21 cellular contexts compared by ENCODE assay signal in genomic region chr9:10403283-10403682, GRCh38.
DNase-seq lines count a peak whose midpoint lies in the region; ATAC-seq, FAIRE-seq and TF ChIP-seq lines count a peak whose summit lies in the region.
"Had no signal": no experiment of that assay in that cellular context is flagged by ENCODE, and none has a peak within 500 bp of the region (broad histone marks: within the 10 kb centered on the region; RNA-seq: fewer than 3 reads in every experiment).

No MANE protein-coding gene starts in this region.

- CTCF ChIA-PET in A549 (lab: Yijun Ruan, JAX) (no interaction called here), IMR-90 (lab: Yijun Ruan, JAX) (no interaction called here), H1 (lab: Charles Lee; ENCODE audit: partially characterized antibody) (no interaction called here)

- no peak overlapping the region for H2BK15ac ChIP-seq in IMR-90 (ENCODE audit: low read depth, low read length)
- H2BK15ac ChIP-seq in H1 (ENCODE audit: low read length), result no peak overlapping the region

- no peak overlapping the region for H3K4me2 ChIP-seq in A549
- H3K4me2 ChIP-seq in IMR-90 (ENCODE audit: low read depth, low read length), result no peak overlapping the region
- no peak overlapping the region for H3K4me2 ChIP-seq in H1 (ENCODE audit: insufficient read depth in 1 of 2, low read depth in 2 of 2, low read length in 2 of 2)
- H3K4me2 ChIP-seq: BLaER1 treated with 17β-estradiol and CSF1 and Interleukin-3, amounts not matched to agents 10 nM and 100 nM had no signal

- H3K23me2 ChIP-seq in H1 (ENCODE audit: low read depth, low read length), result no peaks in the 10 kb centered on the region

- no peak overlapping the region for H3K9ac ChIP-seq in IMR-90 (ENCODE audit: low read depth, low read length)
- no peak overlapping the region for H3K9ac ChIP-seq in H1 (replicated peaks in 1 of 4; ENCODE audit: extremely low read depth in 1 of 4, low read depth in 3 of 4, low read length in 3 of 4)
- H3K9ac ChIP-seq: BLaER1 treated with 17β-estradiol and CSF1 and Interleukin-3, amounts not matched to agents 10 nM and 100 nM had no signal

- H2BK5ac ChIP-seq in IMR-90 (ENCODE audit: low read depth, low read length, poor library complexity, severe bottlenecking), result no peak overlapping the region
- H2BK5ac ChIP-seq in H1 (ENCODE audit: low read depth, low read length), result no peak overlapping the region

- no peaks in the 10 kb centered on the region for H3K27me3 ChIP-seq in IMR-90 (ENCODE audit: control insufficient read depth, insufficient read depth, low read length)
- no peaks in the 10 kb centered on the region for H3K27me3 ChIP-seq in H1 (replicated peaks in 1 of 4; ENCODE audit: control insufficient read depth in 3 of 4, extremely low read depth in 1 of 4, insufficient read depth in 3 of 4, low read length in 3 of 4)
- H3K27me3 ChIP-seq: BLaER1 treated with 17β-estradiol and CSF1 and Interleukin-3, amounts not matched to agents 10 nM and 100 nM had no signal

- no peak overlapping the region for H4K5ac ChIP-seq in IMR-90 (ENCODE audit: low read depth, low read length)
- no peak overlapping the region for H4K5ac ChIP-seq in H1 (ENCODE audit: insufficient read length, low read depth, low read length)

- DNase-seq in A549 (ENCODE audit: low read depth in 1 of 2, low spot score in 1 of 2), result no peak
- DNase-seq in IMR-90, result no peak
- no peak for DNase-seq in H1 (ENCODE audit: low read depth in 1 of 2, low spot score in 2 of 2)
- no peak for DNase-seq in left ventricle myocardium superior
- DNase-seq in left cardiac atrium, result no peak
- DNase-seq: 8988T; AML-193; Caco-2; Calu3; CD4-positive, alpha-beta T cell; CD8-positive, alpha-beta T cell; DMS79 treated with DMSO at 0.1 percent for 48 hours; GF-D8 had no signal

- H2AK9ac ChIP-seq in IMR-90 (replicated peaks; ENCODE audit: low read depth, low read length, poor library complexity), result no peak overlapping the region

- H3K79me1 ChIP-seq in IMR-90 (ENCODE audit: low read depth in 1 of 2, low read length in 2 of 2), result no peaks in the 10 kb centered on the region
- no peaks in the 10 kb centered on the region for H3K79me1 ChIP-seq in H1 (ENCODE audit: low read depth, low read length)

- no peak for FAIRE-seq in A549 (lab: Jason Lieb, UNC)
- no peak for FAIRE-seq in H1 (lab: Jason Lieb, UNC)
- FAIRE-seq: A204.1, D721Med, G401.6, GM12891, GM19239 had no signal

- TF ChIP-seq RAD21 in A549 (conservative IDR thresholded peaks at IDR 0.05 in 1 of 2, IDR thresholded peaks at IDR 0.05 in 1 of 2), result no peak
- no peak for TF ChIP-seq RAD21 in IMR-90 (IDR thresholded peaks at IDR 0.05; ENCODE audit: low read length)
- TF ChIP-seq RAD21 in H1 (IDR thresholded peaks at IDR 0.05 in 1 of 2, conservative IDR thresholded peaks at IDR 0.05 in 1 of 2; ENCODE audit: low read depth in 2 of 2, low read length in 2 of 2), result no peak

- H3K18ac ChIP-seq in IMR-90 (ENCODE audit: low read depth, low read length) (no peak overlapping the region), H1 (ENCODE audit: extremely low read depth, low read length) (no peak overlapping the region)

- H4K91ac ChIP-seq in IMR-90 (ENCODE audit: insufficient read depth, low read depth, low read length) (no peak overlapping the region), H1 (replicated peaks; ENCODE audit: insufficient read length, low read length) (no peak overlapping the region)

- POLR2A ChIA-PET in A549 (lab: Yijun Ruan, JAX) (no interaction called here), IMR-90 (lab: Charles Lee; ENCODE audit: unreplicated experiment) (no interaction called here), H1 (lab: Charles Lee; ENCODE audit: partially characterized antibody) (no interaction called here)

- no peak overlapping the region for H2BK12ac ChIP-seq in H1 (ENCODE audit: low read depth, low read length)

- H4K20me1 ChIP-seq in IMR-90 (ENCODE audit: insufficient read depth, low read length) (no peaks in the 10 kb centered on the region), H1 (replicated peaks in 1 of 2; ENCODE audit: control insufficient read depth in 1 of 2, insufficient read depth in 2 of 2, low read length in 2 of 2) (no peaks in the 10 kb centered on the region)
- H4K20me1 ChIP-seq: BLaER1 treated with 17β-estradiol and CSF1 and Interleukin-3, amounts not matched to agents 10 nM and 100 nM had no signal

- no peak overlapping the region for H4K8ac ChIP-seq in IMR-90 (ENCODE audit: low read depth in 2 of 2, low read length in 2 of 2)
- no peak overlapping the region for H4K8ac ChIP-seq in H1 (ENCODE audit: extremely low read depth, insufficient read depth, low read length)

- H2BK120ac ChIP-seq in IMR-90 (ENCODE audit: low read depth, low read length) (no peak overlapping the region), H1 (replicated peaks; ENCODE audit: low read depth, low read length) (no peak overlapping the region)

- TF ChIP-seq POLR2A in A549 (IDR thresholded peaks at IDR 0.05; ENCODE audit: low read length), result no peak
- TF ChIP-seq POLR2A in IMR-90 (IDR thresholded peaks at IDR 0.05; ENCODE audit: low read depth, low read length), result no peak
- no peak for TF ChIP-seq POLR2A in H1 (IDR thresholded peaks at IDR 0.05; ENCODE audit: control extremely low read depth in 1 of 2, low read depth in 2 of 2, low read length in 2 of 2)

- ATAC-seq in A549, result no peak
- no peak for ATAC-seq in IMR-90 (ENCODE audit: low read depth)
- ATAC-seq in left ventricle myocardium superior, result no peak
- no peak for ATAC-seq in left cardiac atrium
- no peak for ATAC-seq in HG02884 (IDR thresholded peaks at IDR 0.05; ENCODE audit: unreplicated experiment)
- ATAC-seq: CD8-positive, alpha-beta T cell had no signal

- TF ChIP-seq CTCF in A549 (IDR thresholded peaks at IDR 0.05), result no peak
- TF ChIP-seq CTCF in IMR-90 (conservative IDR thresholded peaks at IDR 0.05; ENCODE audit: low read depth, low read length), result no peak
- no peak for TF ChIP-seq CTCF in H1 (IDR thresholded peaks at IDR 0.05; ENCODE audit: control extremely low read depth in 1 of 3, insufficient read depth in 1 of 3, low read depth in 1 of 3, low read length in 3 of 3)

- no peak overlapping the region for H2BK20ac ChIP-seq in IMR-90 (ENCODE audit: low read depth, low read length)
- no peak overlapping the region for H2BK20ac ChIP-seq in H1 (ENCODE audit: low read length)

- H2AFZ ChIP-seq in IMR-90 (replicated peaks; ENCODE audit: low read length, poor library complexity) (no peak overlapping the region), H1 (ENCODE audit: low read length) (no peak overlapping the region)

- H3K14ac ChIP-seq in IMR-90 (replicated peaks; ENCODE audit: low read depth, low read length) (no peak overlapping the region), H1 (ENCODE audit: insufficient read length) (no peak overlapping the region)

- TF ChIP-seq EP300 in A549 (IDR thresholded peaks at IDR 0.05) (no peak), H1 (IDR thresholded peaks at IDR 0.05; ENCODE audit: borderline replicate concordance in 1 of 2, low read depth in 2 of 2, low read length in 2 of 2) (no peak)

- H3K4ac ChIP-seq in IMR-90 (ENCODE audit: low read depth, low read length) (no peak overlapping the region), H1 (replicated peaks; ENCODE audit: insufficient read length, low read depth, low read length) (no peak overlapping the region)

- H3K36me3 ChIP-seq in IMR-90 (ENCODE audit: control insufficient read depth, insufficient read depth, low read length) (no peaks in the 10 kb centered on the region), H1 (ENCODE audit: control insufficient read depth in 2 of 4, insufficient read depth in 4 of 4, low read length in 3 of 4) (no peaks in the 10 kb centered on the region)
- H3K36me3 ChIP-seq: BLaER1 treated with 17β-estradiol and CSF1 and Interleukin-3, amounts not matched to agents 10 nM and 100 nM had no signal

- in situ Hi-C loops in IMR-90 (cut with MboI; ENCODE audit: low sequenced_read_pairs), result no loop called here

- no peak overlapping the region for H2AK5ac ChIP-seq in IMR-90 (ENCODE audit: low read depth, low read length)
- H2AK5ac ChIP-seq in H1 (ENCODE audit: low read depth, low read length), result no peak overlapping the region

- no peaks in the 10 kb centered on the region for H3K79me2 ChIP-seq in H1 (ENCODE audit: control insufficient read depth in 1 of 2, insufficient read depth in 2 of 2, low read length in 2 of 2)

- H3K23ac ChIP-seq in IMR-90 (ENCODE audit: low read depth, low read length), result no peak overlapping the region
- H3K23ac ChIP-seq in H1 (ENCODE audit: insufficient read length), result no peak overlapping the region

- dilution Hi-C loops in IMR-90 (cut with HindIII; ENCODE audit: low sequenced_read_pairs, unreplicated experiment), result no loop called here

- 8% methylated on average over 1 of the region's 1 CpG for WGBS in A549 (ENCODE audit: missing lambda C conversion rate)
- WGBS in IMR-90 (ENCODE audit: extremely low coverage in 2 of 2, insufficient read length in 1 of 2), 2 experiments, result no CpG with 5 or more reads among the region's 1 CpG
- WGBS in H1 (ENCODE audit: extremely low coverage in 1 of 2, insufficient coverage in 1 of 2, insufficient read length in 1 of 2, insufficient replicate concordance in 2 of 2, low coverage in 1 of 2, low lambda C conversion rate in 2 of 2, missing lambda C conversion rate in 1 of 2), 2 experiments, result 97% methylated on average over 1 of the region's 1 CpG; no CpG with 5 or more reads in 1 of the 2 experiments

- H3K9me1 ChIP-seq in IMR-90 (ENCODE audit: insufficient read depth, low read length), result no peaks in the 10 kb centered on the region

- no TSS peak for BruUV-seq in IMR-90 (replicated peaks; lab: Mats Ljungman, UMichigan)

- no peak overlapping the region for H3K4me3 ChIP-seq in A549
- H3K4me3 ChIP-seq in IMR-90 (ENCODE audit: insufficient read depth, low read depth, low read length), result no peak overlapping the region
- no peak overlapping the region for H3K4me3 ChIP-seq in H1 (ENCODE audit: extremely low read depth in 1 of 4, insufficient read depth in 2 of 4, low read depth in 3 of 4, low read length in 4 of 4)
- H3K4me3 ChIP-seq: BLaER1 treated with 17β-estradiol and CSF1 and Interleukin-3, amounts not matched to agents 10 nM and 100 nM had no signal

- H3K4me1 ChIP-seq in A549 (no peaks in the 10 kb centered on the region), IMR-90 (ENCODE audit: control insufficient read depth, insufficient read depth, low read length) (no peaks in the 10 kb centered on the region), H1 (replicated peaks in 1 of 4; ENCODE audit: control insufficient read depth in 3 of 4, insufficient read depth in 4 of 4, low read length in 3 of 4) (no peaks in the 10 kb centered on the region)
- H3K4me1 ChIP-seq: BLaER1 treated with 17β-estradiol and CSF1 and Interleukin-3, amounts not matched to agents 10 nM and 100 nM; Caco-2 had no signal

- no peaks in the 10 kb centered on the region for H3K9me3 ChIP-seq in A549
- no peaks in the 10 kb centered on the region; the same call in 1 of the 2 replicates for H3K9me3 ChIP-seq in IMR-90 (ENCODE audit: control insufficient read depth, insufficient read depth, low read length)
- no peaks in the 10 kb centered on the region for H3K9me3 ChIP-seq in H1 (ENCODE audit: insufficient read depth in 2 of 2, low read depth in 1 of 2, low read length in 1 of 2)
- H3K9me3 ChIP-seq: BLaER1 treated with 17β-estradiol and CSF1 and Interleukin-3, amounts not matched to agents 10 nM and 100 nM; Caco-2 had no signal

- H3K56ac ChIP-seq in IMR-90 (ENCODE audit: extremely low read depth, insufficient read depth, low read length) (no peak overlapping the region), H1 (replicated peaks; ENCODE audit: insufficient read length, low read depth, low read length) (no peak overlapping the region)

- intact Hi-C loops in IMR-90 (cut with micrococcal nuclease), result no loop called here
- intact Hi-C loops in left ventricle myocardium superior (cut with micrococcal nuclease), result no loop called here
- intact Hi-C loops in left cardiac atrium (cut with DNase I), result no loop called here

- no peak overlapping the region for H3K27ac ChIP-seq in A549
- H3K27ac ChIP-seq in IMR-90 (ENCODE audit: insufficient read depth, low read length), result no peak overlapping the region
- no peak overlapping the region for H3K27ac ChIP-seq in H1 (ENCODE audit: low read depth, low read length)
- H3K27ac ChIP-seq: BLaER1 treated with 17β-estradiol and CSF1 and Interleukin-3, amounts not matched to agents 10 nM and 100 nM; C4-2B had no signal

Comparison
In these comparisons a context has a peak if more than half of its experiments do, and no peak if none do; other contexts are left out.
1. Of the 18 proteins assayed by ChIP-seq in both H1 and A549: peak only in H1: none; only in A549: none; in both: MAFK; in neither: 17.